In the genomic region with DNA sequence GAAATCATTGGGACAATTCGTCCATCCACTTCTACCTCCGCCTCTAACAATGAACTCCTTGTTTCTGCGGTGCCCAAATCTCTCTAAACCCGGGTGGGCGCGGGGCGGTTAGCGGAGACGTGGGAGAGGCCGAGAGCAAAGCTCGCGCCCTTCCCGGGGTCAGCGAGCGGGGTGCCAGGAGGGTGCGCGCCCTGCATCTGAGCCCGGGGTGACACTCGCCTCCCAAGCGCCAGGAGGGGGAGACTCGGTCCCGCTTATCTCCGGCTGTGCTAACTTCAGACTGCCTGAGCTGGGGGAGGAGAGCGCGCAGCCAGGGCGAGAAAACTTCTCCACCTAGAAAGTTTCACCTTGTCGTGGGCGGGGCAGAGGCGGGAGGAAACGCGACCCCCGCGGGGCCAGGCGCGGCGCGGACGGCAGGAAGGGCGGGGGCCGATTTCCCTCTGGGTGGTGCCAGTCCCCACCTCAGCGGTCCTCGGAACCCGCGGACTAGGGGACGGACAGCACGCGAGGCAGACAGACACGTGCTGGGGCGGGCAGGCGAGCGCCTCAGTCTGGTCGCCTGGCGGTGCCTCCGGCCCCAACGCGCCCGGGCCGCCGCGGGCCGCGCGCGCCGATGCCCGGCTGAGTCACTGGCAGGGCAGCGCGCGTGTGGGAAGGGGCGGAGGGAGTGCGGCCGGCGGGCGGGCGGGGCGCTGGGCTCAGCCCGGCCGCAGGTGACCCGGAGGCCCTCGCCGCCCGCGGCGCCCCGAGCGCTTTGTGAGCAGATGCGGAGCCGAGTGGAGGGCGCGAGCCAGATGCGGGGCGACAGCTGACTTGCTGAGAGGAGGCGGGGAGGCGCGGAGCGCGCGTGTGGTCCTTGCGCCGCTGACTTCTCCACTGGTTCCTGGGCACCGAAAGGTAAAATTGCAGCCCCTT, we compare ENCODE assay signal across 7 cellular contexts. TPM values are rescaled to one million over a fixed set of nuclear protein-coding genes. Genes with fewer than 3 reads are reported as not detected.
A peak's percentile ranks its signal among the peaks of the same experiment; 100 is the strongest.
DNase-seq lines count a peak whose midpoint lies in the region; FAIRE-seq and TF ChIP-seq lines count a peak whose summit lies in the region.

A gene (plus strand): TSS at position 516 of the 915 bp plus-strand sequence. CDS start 26,889 bp downstream, outside the sequence.

- peak within 1 kb of the TSS; percentile 97 for H3K9ac ChIP-seq in Karpas-422 (ENCODE audit: low read length)
- peak within 1 kb of the TSS; percentile 88 to 94 for H3K9ac ChIP-seq in kidney (ENCODE audit: low read length in 2 of 2)

- peak within 1 kb of the TSS; percentile 70 for H3K4me3 ChIP-seq in Karpas-422 (ENCODE audit: low read length)
- peak within 1 kb of the TSS; percentile 74 for H3K4me3 ChIP-seq in choroid plexus epithelial cell (ENCODE audit: low read depth, low read length)
- H3K4me3 ChIP-seq in kidney (ENCODE audit: low read length in 2 of 2) = peak within 1 kb of the TSS; percentile 86 to 92

- peaks cover 55% of the 10 kb centered on the region for H3K79me2 ChIP-seq in Karpas-422 (ENCODE audit: low read length)

- peak within 1 kb of the TSS; percentile 85 for H3K4me2 ChIP-seq in Karpas-422 (ENCODE audit: low read depth, low read length, poor library complexity, severe bottlenecking)

- H3K27ac ChIP-seq in Karpas-422 (ENCODE audit: low read length) (peak within 1 kb of the TSS; percentile 92), kidney (ENCODE audit: low read depth in 2 of 2, low read length in 2 of 2) (peak within 1 kb of the TSS; percentile 85 to 89)

- H3K9me2 ChIP-seq in Karpas-422 (replicated peaks; ENCODE audit: insufficient read depth, low read length) = no peaks in the 10 kb centered on the region

- H3K9me3 ChIP-seq in Karpas-422 (ENCODE audit: low read length) = no peaks in the 10 kb centered on the region
- H3K9me3 ChIP-seq in kidney (ENCODE audit: control insufficient read depth in 1 of 2, low read length in 2 of 2) = no peaks in the 10 kb centered on the region

- H3K4me1 ChIP-seq in Karpas-422 (ENCODE audit: low read length) (peaks cover 40% of the 10 kb centered on the region), kidney (ENCODE audit: control insufficient read depth in 1 of 2, insufficient read depth in 1 of 2, low read depth in 1 of 2, low read length in 2 of 2) (peaks cover 0 to 4% of the 10 kb centered on the region in 2 donors)

- H3K27me3 ChIP-seq in Karpas-422 (ENCODE audit: low read length) = no peaks in the 10 kb centered on the region

- intact Hi-C loops in kidney (cut with DNase I) = no loop called here

- DNase-seq in GOT3 (lab: John Stamatoyannopoulos, UW) = peak; percentile 66
- DNase-seq in Karpas-422 = peak; percentile 97
- DNase-seq in SW 1271 (lab: John Stamatoyannopoulos, UW) = peak; percentile 74 to 88
- peak; percentile 81 for DNase-seq in choroid plexus epithelial cell (ENCODE audit: low read depth)
- peak; percentile 94 for DNase-seq in kidney
- DNase-seq in stimulated activated CD4-positive, alpha-beta T cell treated with anti-CD3 and anti-CD28 coated beads, Interleukin-12 subunit alpha, Interleukin-12 subunit beta, amount 100 ng/mL, for 4 hours = peak; percentile 26

- FAIRE-seq in kidney (lab: Jason Lieb, UNC) = no peak

- H2AFZ ChIP-seq in Karpas-422 (ENCODE audit: low read length) = peak within 1 kb of the TSS; percentile 94

- TF ChIP-seq CTCF in GM12873 (IDR thresholded peaks at IDR 0.05; ENCODE audit: insufficient read depth, low read depth, low read length, missing control alignments) (peak; percentile 57), choroid plexus epithelial cell (conservative IDR thresholded peaks at IDR 0.05; ENCODE audit: low read depth, low read length) (peak; percentile 79), kidney (IDR thresholded peaks at IDR 0.05; ENCODE audit: borderline replicate concordance, extremely low read depth, insufficient read depth) (peak; percentile 61)

- H3K36me3 ChIP-seq in Karpas-422 (ENCODE audit: insufficient read depth, low read length) = peaks cover 4% of the 10 kb centered on the region; the same call in 1 of the 2 replicates
- H3K36me3 ChIP-seq in kidney (ENCODE audit: control insufficient read depth in 1 of 2, insufficient read depth in 2 of 2, low read length in 2 of 2) = no peaks in the 10 kb centered on the region

- H4K20me1 ChIP-seq in Karpas-422 (ENCODE audit: insufficient read depth, low read depth, low read length) = peaks cover 5% of the 10 kb centered on the region

RNA-seq across cellular contexts. Expression of the gene that starts here (rescaled TPM):
- total RNA-seq in Karpas-422 (2014; rRNA removed; shearing (Covaris generic); ENCODE audit: low replicate concordance) = 118 and 158 TPM in 2 replicates
- total RNA-seq in kidney = 225 TPM
- polyA plus RNA-seq in kidney (ENCODE audit: insufficient read depth, low read depth, low replicate concordance) = 13.4 TPM

Comparison
In these comparisons a context has a peak if more than half of its experiments do, and no peak if none do; other contexts are left out.
1. Peak in every context shown above with its lines: DNase-seq, H3K4me3 ChIP-seq and H3K27ac ChIP-seq.
2. DNase-seq: peak in every context shown above with its lines; median percentile 97 in Karpas-422; 94 in kidney; 81 in SW 1271; 81 in choroid plexus epithelial cell; 66 in GOT3; 26 in stimulated activated CD4-positive, alpha-beta T cell treated with anti-CD3 and anti-CD28 coated beads, Interleukin-12 subunit alpha, Interleukin-12 subunit beta, amount 100 ng/mL, for 4 hours.